Comparison of ENCODE assay signal across 21 cellular contexts in the genomic region with DNA sequence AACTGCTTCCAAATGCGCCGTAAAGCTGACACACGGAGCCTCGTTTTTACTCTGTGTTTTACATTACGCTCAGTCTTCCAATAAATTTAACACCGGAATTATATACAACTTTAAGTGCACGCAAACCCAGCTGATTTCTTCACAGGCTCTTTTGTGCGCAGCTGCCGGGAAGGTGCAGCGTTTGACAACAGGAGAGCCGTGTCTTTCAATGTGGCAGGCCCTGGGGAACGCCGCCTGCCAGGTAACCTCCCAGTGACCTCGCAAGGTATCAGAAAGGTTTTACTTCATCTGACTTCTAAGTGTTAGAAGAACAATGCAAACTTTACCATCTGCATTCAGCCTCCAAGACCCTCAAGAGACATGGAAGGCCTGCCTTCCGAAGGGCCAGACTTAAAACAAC. TPM values are rescaled to one million over a fixed set of nuclear protein-coding genes. Genes with fewer than 3 reads are reported as not detected.
DNase-seq lines count a peak whose midpoint lies in the region; ATAC-seq and TF ChIP-seq lines count a peak whose summit lies in the region.
"Had no signal": no experiment of that assay in that cellular context is flagged by ENCODE, and none has a peak within 500 bp of the region (broad histone marks: within the 10 kb centered on the region; RNA-seq: fewer than 3 reads in every experiment).

No MANE protein-coding gene starts in this region.

- H3K79me2 ChIP-seq in GM23338 (replicated peaks; ENCODE audit: insufficient read depth) (no peaks in the 10 kb centered on the region), neural progenitor cell (ENCODE audit: low read depth) (no peaks in the 10 kb centered on the region)

- no peaks in the 10 kb centered on the region for H3K27me3 Mint-ChIP-seq in GM23338 (ENCODE audit: insufficient read depth, low read depth, poor library complexity)
- H3K27me3 Mint-ChIP-seq in mesothelial cell of epicardium (ENCODE audit: low read depth) = no peaks in the 10 kb centered on the region
- no peaks in the 10 kb centered on the region for H3K27me3 Mint-ChIP-seq in neural progenitor cell (ENCODE audit: insufficient read depth, low read depth)
- H3K27me3 Mint-ChIP-seq in activated CD4-positive, alpha-beta memory T cell treated with anti-CD3 and anti-CD28 coated beads, Interleukin-2, amount 10 ng/mL, durations not matched to agents 7 days and 5 days = no peaks in the 10 kb centered on the region

- H3K4me2 ChIP-seq in GM23338 (no peak overlapping the region), neural progenitor cell (peak overlapping the region; percentile 41)
- H3K4me2 ChIP-seq: KMS-11, PC-9 had no signal

- no peak overlapping the region for H3K9ac ChIP-seq in neural progenitor cell
- H3K9ac ChIP-seq: KMS-11 had no signal

- no peaks in the 10 kb centered on the region for H3K27me3 ChIP-seq in GM23338 (ENCODE audit: insufficient read depth)
- H3K27me3 ChIP-seq in SJCRH30 = no peaks in the 10 kb centered on the region
- no peaks in the 10 kb centered on the region for H3K27me3 ChIP-seq in neural progenitor cell

- H4K20me1 ChIP-seq in GM23338 (replicated peaks; ENCODE audit: insufficient read depth) = no peaks in the 10 kb centered on the region
- H4K20me1 ChIP-seq in neural progenitor cell (ENCODE audit: low read depth) = no peaks in the 10 kb centered on the region

- no peak overlapping the region for H3K27ac ChIP-seq in GM23338 (ENCODE audit: low read depth)
- 0 out of 2 replicates have a peak overlapping the region, but pooled peaks have one; percentile 8 for H3K27ac ChIP-seq in SJCRH30
- H3K27ac ChIP-seq in neural progenitor cell = no peak overlapping the region
- H3K27ac ChIP-seq: KMS-11, PC-9 had no signal

- H3K4me1 Mint-ChIP-seq in GM23338 (peaks cover 11% of the 10 kb centered on the region; the same call in 2 of the 3 replicates), mesothelial cell of epicardium (peaks cover 16% of the 10 kb centered on the region), neural progenitor cell (peaks cover 12% of the 10 kb centered on the region)
- H3K4me1 Mint-ChIP-seq in activated CD4-positive, alpha-beta memory T cell treated with anti-CD3 and anti-CD28 coated beads, Interleukin-2, amount 10 ng/mL, durations not matched to agents 7 days and 5 days = no peaks in the 10 kb centered on the region
- H3K4me1 Mint-ChIP-seq: IgD-negative memory B cell had no signal

- H3K27ac Mint-ChIP-seq in GM23338 (peak overlapping the region; percentile 47; the same call in 1 of the 2 replicates), mesothelial cell of epicardium (peak overlapping the region; percentile 26), neural progenitor cell (no peak overlapping the region)
- no peak overlapping the region for H3K27ac Mint-ChIP-seq in activated CD4-positive, alpha-beta memory T cell treated with anti-CD3 and anti-CD28 coated beads, Interleukin-2, amount 10 ng/mL, durations not matched to agents 7 days and 5 days
- H3K27ac Mint-ChIP-seq: IgD-negative memory B cell had no signal

- H3K9me3 ChIP-seq in SJCRH30 (replicated peaks) (no peaks in the 10 kb centered on the region), neural progenitor cell (ENCODE audit: low read depth) (no peaks in the 10 kb centered on the region)

- POLR2A ChIA-PET in activated CD4-positive, alpha-beta memory T cell treated with anti-CD3 and anti-CD28 coated beads, Interleukin-2, amount 10 ng/mL, durations not matched to agents 7 days and 5 days (lab: Charles Lee) = no interaction called here

- no peaks in the 10 kb centered on the region for H3F3A ChIP-seq in GM23338 (replicated peaks; ENCODE audit: low read depth)
- H3F3A ChIP-seq in neural progenitor cell (ENCODE audit: low read depth) = peaks cover 10% of the 10 kb centered on the region

- ATAC-seq in GM23338 (peak; percentile 40; the same call in 2 of the 3 replicates), GM18520 (IDR thresholded peaks at IDR 0.05; ENCODE audit: unreplicated experiment) (no peak)
- ATAC-seq: HCT116, Right ventricle myocardium inferior had no signal

- H3K4me3 ChIP-seq in GM23338 (no peak overlapping the region), SJCRH30 (peak overlapping the region; percentile 20; the same call in 1 of the 2 replicates), neural progenitor cell (no peak overlapping the region)
- H3K4me3 ChIP-seq: PC-9 had no signal

- CTCF ChIA-PET in activated CD4-positive, alpha-beta memory T cell treated with anti-CD3 and anti-CD28 coated beads, Interleukin-2, amount 10 ng/mL, durations not matched to agents 7 days and 5 days (lab: Charles Lee) = no interaction called here

- H2AFZ ChIP-seq in GM23338 (0 out of 2 replicates have a peak overlapping the region, but pooled peaks have one; percentile 47), neural progenitor cell (replicated peaks) (peak overlapping the region; percentile 23)
- H2AFZ ChIP-seq: PC-9 had no signal

- TF ChIP-seq CTCF in GM23338 (conservative IDR thresholded peaks at IDR 0.05; ENCODE audit: low read depth in 2 of 2) = no peak
- TF ChIP-seq CTCF in mesothelial cell of epicardium (IDR thresholded peaks at IDR 0.05; ENCODE audit: unreplicated experiment) = no peak
- no peak for TF ChIP-seq CTCF in neural progenitor cell (IDR thresholded peaks at IDR 0.05)

- peaks cover 6% of the 10 kb centered on the region; the same call in 1 of the 2 replicates for H3K9me2 ChIP-seq in GM23338 (ENCODE audit: insufficient read depth)

- H3K36me3 Mint-ChIP-seq in GM23338 (ENCODE audit: low read depth) (no peaks in the 10 kb centered on the region), mesothelial cell of epicardium (peaks cover 3% of the 10 kb centered on the region), neural progenitor cell (no peaks in the 10 kb centered on the region)
- H3K36me3 Mint-ChIP-seq in activated CD4-positive, alpha-beta memory T cell treated with anti-CD3 and anti-CD28 coated beads, Interleukin-2, amount 10 ng/mL, durations not matched to agents 7 days and 5 days (ENCODE audit: low read depth) = no peaks in the 10 kb centered on the region
- H3K36me3 Mint-ChIP-seq: IgD-negative memory B cell had no signal

- no peaks in the 10 kb centered on the region; the same call in 2 of the 3 replicates for H3K9me3 Mint-ChIP-seq in GM23338
- peaks cover 6% of the 10 kb centered on the region for H3K9me3 Mint-ChIP-seq in mesothelial cell of epicardium
- no peaks in the 10 kb centered on the region for H3K9me3 Mint-ChIP-seq in neural progenitor cell
- H3K9me3 Mint-ChIP-seq in activated CD4-positive, alpha-beta memory T cell treated with anti-CD3 and anti-CD28 coated beads, Interleukin-2, amount 10 ng/mL, durations not matched to agents 7 days and 5 days = peaks cover 5% of the 10 kb centered on the region

- no peaks in the 10 kb centered on the region for H3K36me3 ChIP-seq in GM23338 (ENCODE audit: insufficient read depth)
- no peaks in the 10 kb centered on the region for H3K36me3 ChIP-seq in SJCRH30
- no peaks in the 10 kb centered on the region for H3K36me3 ChIP-seq in neural progenitor cell

- H3K4me3 Mint-ChIP-seq in GM23338 (no peak overlapping the region), mesothelial cell of epicardium (no peak overlapping the region), neural progenitor cell (no peak overlapping the region)
- H3K4me3 Mint-ChIP-seq in activated CD4-positive, alpha-beta memory T cell treated with anti-CD3 and anti-CD28 coated beads, Interleukin-2, amount 10 ng/mL, durations not matched to agents 7 days and 5 days = no peak overlapping the region
- H3K4me3 Mint-ChIP-seq: IgD-negative memory B cell had no signal

- H3K4me1 ChIP-seq in GM23338 (ENCODE audit: insufficient read depth) (no peaks in the 10 kb centered on the region), SJCRH30 (peaks cover 24% of the 10 kb centered on the region), neural progenitor cell (peaks cover 11% of the 10 kb centered on the region)

- DNase-seq in GM23338 (ENCODE audit: low spot score) (peak; percentile 5), SJCRH30 (no peak), mesothelial cell of epicardium (ENCODE audit: low spot score in 2 of 2, unreplicated experiment in 2 of 2) (no peak), neural progenitor cell (ENCODE audit: low spot score) (peak; percentile 8), kidney glomerular epithelial cell (lab: John Stamatoyannopoulos, UW) (no peak)
- no peak for DNase-seq in activated effector memory CD4-positive, alpha-beta T cell treated with Interleukin-2 at 50 U/mL for 16 hours
- DNase-seq in activated CD4-positive, alpha-beta memory T cell treated with anti-CD3 and anti-CD28 coated beads, Interleukin-2, amount 10 ng/mL, durations not matched to agents 7 days and 5 days = no peak
- DNase-seq: Calu3; DMS79 treated with DMSO at 0.1 percent for 48 hours; GF-D8; MM.1S; NCI-H2029 treated with DMSO at 0.1 percent for 48 hours; NCI-H446 treated with DMSO at 0.1 percent for 48 hours; NCI-H526; NK-92 treated with Interleukin-12 subunit alpha and Interleukin-12 subunit beta, amount 100 ng/mL, for 24 hours; PC-9 had no signal

TF ChIP-seq in GM23338, 12 proteins besides CTCF, POLR2A, EP300 and RAD21:
- TF ChIP-seq POLR2AphosphoS5 (IDR thresholded peaks at IDR 0.05; ENCODE audit: low read depth) (no peak), EZH2phosphoT487 (IDR thresholded peaks at IDR 0.05; ENCODE audit: unreplicated experiment) (no peak)

RNA-seq across cellular contexts. Expression of a gene that starts 35.0 kb away (rescaled TPM):
- 2.5 and 2.8 TPM in 2 replicates for total RNA-seq in GM23338 (2014; rRNA removed; shearing (Covaris generic))
- polyA plus RNA-seq in GM23338 (2016; fragmentation: Nextera tagmentation; extraction: Ambion mirVana) = 1.2 and 1.4 TPM in 2 replicates
- 24.3 and 26.5 TPM in 2 replicates for total RNA-seq in SJCRH30 (2014; rRNA removed; shearing (Covaris generic))
- total RNA-seq in mesothelial cell of epicardium = 38.7 to 42.4 TPM (median 40.8 TPM) in 3 replicates
- 14.0 and 14.6 TPM in 2 replicates for total RNA-seq in neural progenitor cell (ENCODE audit: low replicate concordance)
- total RNA-seq in activated CD4-positive, alpha-beta memory T cell treated with anti-CD3 and anti-CD28 coated beads, Interleukin-2, amount 10 ng/mL, durations not matched to agents 7 days and 5 days = not detected
- total RNA-seq: Calu3 had no signal
- polyA plus RNA-seq: IgD-negative memory B cell had no signal

Comparison
In these comparisons a context has a peak if more than half of its experiments do, and no peak if none do; other contexts are left out.
1. DNase-seq: peak in GM23338 (single experiment) and neural progenitor cell (single experiment); none in SJCRH30 (0 of 2), mesothelial cell of epicardium (0 of 2), activated effector memory CD4-positive, alpha-beta T cell treated with Interleukin-2 at 50 U/mL for 16 hours (single experiment), activated CD4-positive, alpha-beta memory T cell treated with anti-CD3 and anti-CD28 coated beads, Interleukin-2, amount 10 ng/mL, durations not matched to agents 7 days and 5 days (single experiment) and kidney glomerular epithelial cell (single experiment).
2. H3K27ac Mint-ChIP-seq: peak in GM23338 (single experiment) and mesothelial cell of epicardium (single experiment); none in neural progenitor cell (single experiment) and activated CD4-positive, alpha-beta memory T cell treated with anti-CD3 and anti-CD28 coated beads, Interleukin-2, amount 10 ng/mL, durations not matched to agents 7 days and 5 days (single experiment).